ENCODE assay signal across 1 cellular context in the genomic region with DNA sequence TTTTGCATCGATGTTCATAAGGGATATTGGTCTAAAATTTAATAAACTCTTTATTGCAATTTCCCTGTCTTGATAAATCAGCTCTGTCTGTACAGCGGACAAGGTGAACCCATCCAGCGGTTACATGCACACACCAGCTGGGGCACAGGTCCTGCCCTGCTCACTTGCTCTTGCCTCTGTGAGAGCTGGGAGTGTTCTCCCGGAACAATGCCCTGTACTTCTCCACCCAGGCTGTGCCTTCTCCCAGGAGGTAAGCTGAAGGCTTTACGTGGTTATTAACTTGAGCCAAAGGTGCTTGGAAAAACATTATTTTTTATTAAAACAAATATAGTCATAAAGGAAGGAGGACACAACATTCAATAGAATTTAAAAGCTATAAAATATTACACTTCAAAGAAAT.
TF ChIP-seq lines count a peak whose summit lies in the region.

No MANE protein-coding gene starts in this region.

TF ChIP-seq in H1, 55 proteins besides CTCF, POLR2A, EP300 and RAD21 (continued from another document):
- no peak for TF ChIP-seq CHD7 (IDR thresholded peaks at IDR 0.05; ENCODE audit: insufficient replicate concordance, low read length)
- no peak for TF ChIP-seq BCL11A (IDR thresholded peaks at IDR 0.05; ENCODE audit: low read depth in 2 of 2, low read length in 2 of 2)
TF ChIP-seq in H1: peak in this region for 0.
